ENCODE assay signal across 32 cellular contexts in the genomic region with DNA sequence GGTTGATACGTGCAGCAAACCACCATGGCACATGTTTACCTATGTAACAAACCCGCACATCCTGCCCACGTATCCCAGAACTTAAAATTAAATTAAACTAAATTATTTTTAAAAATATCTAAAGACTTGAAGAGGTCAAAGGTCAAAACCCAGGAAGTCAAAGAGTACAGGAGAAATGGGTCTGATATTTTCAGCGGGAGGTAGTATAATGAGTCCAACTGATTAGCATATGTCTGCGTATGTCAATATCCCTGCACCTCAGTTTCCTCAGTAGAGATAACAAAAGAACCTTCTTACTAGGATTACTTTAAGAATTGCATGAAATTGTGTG.
A peak's percentile ranks its signal among the peaks of the same experiment; 100 is the strongest.
DNase-seq lines count a peak whose midpoint lies in the region; ATAC-seq, FAIRE-seq and TF ChIP-seq lines count a peak whose summit lies in the region.
"Had no signal": no experiment of that assay in that cellular context is flagged by ENCODE, and none has a peak within 500 bp of the region (broad histone marks: within the 10 kb centered on the region; RNA-seq: fewer than 3 reads in every experiment).

No MANE protein-coding gene starts in this region.

- in situ Hi-C loops in K562 (cut with MboI): no loop called here

- ATAC-seq in K562 (no peak), HG03442 (IDR thresholded peaks at IDR 0.05; ENCODE audit: unreplicated experiment) (no peak)
- ATAC-seq: A549; CD8-positive, alpha-beta T cell had no signal

- H3K4me2 ChIP-seq in Karpas-422 (ENCODE audit: low read depth, low read length, poor library complexity, severe bottlenecking) (no peak overlapping the region), K562 (ENCODE audit: insufficient read depth, low read length) (no peak overlapping the region)
- H3K4me2 ChIP-seq: A549; BLaER1; BLaER1 treated with 17β-estradiol and CSF1 and Interleukin-3, amounts not matched to agents 10 nM and 100 nM had no signal

- H3K27ac ChIP-seq in A673 (ENCODE audit: low read depth, low read length, poor library complexity, severe bottlenecking) (peak overlapping the region; percentile 35), Karpas-422 (ENCODE audit: low read length) (no peak overlapping the region), K562 (ENCODE audit: extremely low read depth, low read depth, low read length) (no peak overlapping the region), breast epithelium (no peak overlapping the region)
- H3K27ac ChIP-seq: 22Rv1; A549; BLaER1; BLaER1 treated with 17β-estradiol and CSF1 and Interleukin-3, amounts not matched to agents 10 nM and 100 nM; C4-2B had no signal

- WGBS in K562 (ENCODE audit: insufficient coverage, low coverage, missing lambda C conversion rate): 8% methylated on average over 5 of the region's 5 CpGs

- no peak for TF ChIP-seq RAD21 in K562 (CRISPR knock-in tag; conservative IDR thresholded peaks at IDR 0.05 in 1 of 2, IDR thresholded peaks at IDR 0.05 in 1 of 2)

- POLR2A ChIA-PET in A673 (lab: Charles Lee; ENCODE audit: low non-redundant PET): no interaction called here
- POLR2A ChIA-PET in K562 (lab: Yijun Ruan, JAX): interaction anchor here (0.6 kb wide), 1 partner anchor 1752 kb away, joined by 3 read pairs; no protein-coding TSS in a partner anchor

- TF ChIP-seq CTCF in A673 (conservative IDR thresholded peaks at IDR 0.05; ENCODE audit: low read depth, low read length): no peak
- TF ChIP-seq CTCF in K562 (IDR thresholded peaks at IDR 0.05 in 2 of 3, conservative IDR thresholded peaks at IDR 0.05 in 1 of 3; ENCODE audit: insufficient read depth in 2 of 3, low read depth in 1 of 3, low read length in 3 of 3): no peak
- no peak for TF ChIP-seq CTCF in breast epithelium (IDR thresholded peaks at IDR 0.05)

- intact Hi-C loops in A673 (cut with micrococcal nuclease; ENCODE audit: unreplicated experiment): no loop called here
- intact Hi-C loops in K562 (cut with micrococcal nuclease): no loop called here
- intact Hi-C loops in breast epithelium (cut with DNase I; ENCODE audit: low total_unique reads): no loop called here

- H3K9me1 ChIP-seq in K562 (ENCODE audit: control insufficient read depth, insufficient read depth, low read length): no peaks in the 10 kb centered on the region

- no peaks in the 10 kb centered on the region for H3K79me2 ChIP-seq in Karpas-422 (ENCODE audit: low read length)
- H3K79me2 ChIP-seq in K562 (ENCODE audit: control insufficient read depth, insufficient read depth, low read length): no peaks in the 10 kb centered on the region

- TF ChIP-seq EP300 in K562 (IDR thresholded peaks at IDR 0.05; ENCODE audit: low read length): no peak

- FAIRE-seq in K562 (lab: Jason Lieb, UNC): no peak
- FAIRE-seq: A204.1, A549, D721Med had no signal

- no peaks in the 10 kb centered on the region for H3K9me2 ChIP-seq in Karpas-422 (replicated peaks; ENCODE audit: insufficient read depth, low read length)

- CTCF ChIA-PET in A673 (lab: Charles Lee): no interaction called here
- CTCF ChIA-PET in K562 (lab: Yijun Ruan, JAX; ENCODE audit: low intra/inter-chr PET ratio): no interaction called here

- H3K27me3 ChIP-seq in A673 (replicated peaks; ENCODE audit: insufficient read depth, low read depth, low read length, poor library complexity) (no peaks in the 10 kb centered on the region), Karpas-422 (ENCODE audit: low read length) (no peaks in the 10 kb centered on the region), K562 (ENCODE audit: control insufficient read depth in 2 of 2, insufficient read depth in 2 of 2, low read length in 2 of 2) (no peaks in the 10 kb centered on the region), breast epithelium (no peaks in the 10 kb centered on the region)
- H3K27me3 ChIP-seq: BE2C; BLaER1; BLaER1 treated with 17β-estradiol and CSF1 and Interleukin-3, amounts not matched to agents 10 nM and 100 nM had no signal

- H3K4me3 ChIP-seq in A673 (ENCODE audit: low read depth, low read length, poor library complexity, severe bottlenecking): no peak overlapping the region
- no peak overlapping the region for H3K4me3 ChIP-seq in Karpas-422 (ENCODE audit: low read length)
- no peak overlapping the region for H3K4me3 ChIP-seq in K562
- no peak overlapping the region for H3K4me3 ChIP-seq in breast epithelium
- H3K4me3 ChIP-seq: A549; BLaER1; BLaER1 treated with 17β-estradiol and CSF1 and Interleukin-3, amounts not matched to agents 10 nM and 100 nM had no signal

- H3K9ac ChIP-seq in Karpas-422 (ENCODE audit: low read length): no peak overlapping the region
- H3K9ac ChIP-seq in K562 (ENCODE audit: insufficient read depth in 1 of 2, low read depth in 2 of 2, low read length in 2 of 2): no peak overlapping the region
- H3K9ac ChIP-seq: BLaER1; BLaER1 treated with 17β-estradiol and CSF1 and Interleukin-3, amounts not matched to agents 10 nM and 100 nM had no signal

- H3K36me3 ChIP-seq in A673 (ENCODE audit: insufficient read depth, low read length, poor library complexity, severe bottlenecking) (no peaks in the 10 kb centered on the region), Karpas-422 (ENCODE audit: insufficient read depth, low read length) (no peaks in the 10 kb centered on the region), K562 (ENCODE audit: control insufficient read depth, insufficient read depth, low read length) (no peaks in the 10 kb centered on the region), breast epithelium (no peaks in the 10 kb centered on the region)
- H3K36me3 ChIP-seq: BE2C; BLaER1; BLaER1 treated with 17β-estradiol and CSF1 and Interleukin-3, amounts not matched to agents 10 nM and 100 nM had no signal

- H2AFZ ChIP-seq in Karpas-422 (ENCODE audit: low read length) (0 out of 2 replicates have a peak overlapping the region, but pooled peaks have one; percentile 17), K562 (ENCODE audit: low read depth, low read length) (no peak overlapping the region)

- DNase-seq in A673 (ENCODE audit: low spot score) (no peak), Karpas-422 (no peak), K562 (ENCODE audit: extremely low read depth in 1 of 4, low spot score in 3 of 4) (no peak), breast epithelium (ENCODE audit: low spot score in 2 of 2) (no peak), inferior parietal cortex (ENCODE audit: extremely low spot score) (no peak)
- DNase-seq: 8988T; ACHN; AML-193; BE2C; C1 segment of cervical spinal cord; Caco-2; Calu3; CD4-positive, alpha-beta memory T cell; CD4-positive, alpha-beta T cell; CD4-positive, CD25-positive, alpha-beta regulatory T cell; CD8-positive, alpha-beta memory T cell; CD8-positive, alpha-beta T cell; COR-L47; DMS 273 treated with DMSO at 0.1 percent for 48 hours; DMS153; DMS53; DMS79; DMS79 treated with DMSO at 0.1 percent for 48 hours; DND-41 had no signal

- H3K9me3 ChIP-seq in A673 (ENCODE audit: low read depth, low read length, poor library complexity, severe bottlenecking) (no peaks in the 10 kb centered on the region), Karpas-422 (ENCODE audit: low read length) (no peaks in the 10 kb centered on the region), K562 (replicated peaks; ENCODE audit: control insufficient read depth, insufficient read depth, low read depth, low read length) (no peaks in the 10 kb centered on the region), breast epithelium (no peaks in the 10 kb centered on the region)
- H3K9me3 ChIP-seq: A549; BE2C; BLaER1; BLaER1 treated with 17β-estradiol and CSF1 and Interleukin-3, amounts not matched to agents 10 nM and 100 nM; Caco-2 had no signal

- H4K20me1 ChIP-seq in Karpas-422 (ENCODE audit: insufficient read depth, low read depth, low read length) (no peaks in the 10 kb centered on the region), K562 (replicated peaks; ENCODE audit: control insufficient read depth, insufficient read depth, low read length) (no peaks in the 10 kb centered on the region)
- H4K20me1 ChIP-seq: BLaER1; BLaER1 treated with 17β-estradiol and CSF1 and Interleukin-3, amounts not matched to agents 10 nM and 100 nM had no signal

- H3K4me1 ChIP-seq in A673 (ENCODE audit: insufficient read depth, low read length, poor library complexity, severe bottlenecking): peaks cover 45% of the 10 kb centered on the region
- H3K4me1 ChIP-seq in Karpas-422 (ENCODE audit: low read length): peaks cover 18% of the 10 kb centered on the region
- no peaks in the 10 kb centered on the region for H3K4me1 ChIP-seq in K562 (replicated peaks in 1 of 2; ENCODE audit: control insufficient read depth in 2 of 2, insufficient read depth in 2 of 2, low read length in 2 of 2)
- H3K4me1 ChIP-seq in breast epithelium: no peaks in the 10 kb centered on the region
- H3K4me1 ChIP-seq: A549, BE2C, Caco-2 had no signal

- BruUV-seq in A673 (replicated peaks; lab: Mats Ljungman, UMichigan): no TSS peak
- BruUV-seq in K562 (replicated peaks; lab: Mats Ljungman, UMichigan): no TSS peak

- TF ChIP-seq POLR2A in K562 (conservative IDR thresholded peaks at IDR 0.05) (no peak), breast epithelium (IDR thresholded peaks at IDR 0.05) (no peak)

TF ChIP-seq in K562, 482 proteins besides CTCF, POLR2A, EP300 and RAD21:
- no peak; the same call in 1 of the 2 replicates for TF ChIP-seq NR2C1 (IDR thresholded peaks at IDR 0.05)
- peak; percentile 50 for TF ChIP-seq NR2C1 (tag; IDR thresholded peaks at IDR 0.05)
- TF ChIP-seq PHF8 (IDR thresholded peaks at IDR 0.05; ENCODE audit: borderline replicate concordance, low read length): no peak
- no peak for TF ChIP-seq NR2C2 (CRISPR knock-in tag; IDR thresholded peaks at IDR 0.05)
- TF ChIP-seq NR2C2 (tag; IDR thresholded peaks at IDR 0.05): peak; percentile 55
